Comparison of ENCODE assay signal across 8 cellular contexts in the genomic region with DNA sequence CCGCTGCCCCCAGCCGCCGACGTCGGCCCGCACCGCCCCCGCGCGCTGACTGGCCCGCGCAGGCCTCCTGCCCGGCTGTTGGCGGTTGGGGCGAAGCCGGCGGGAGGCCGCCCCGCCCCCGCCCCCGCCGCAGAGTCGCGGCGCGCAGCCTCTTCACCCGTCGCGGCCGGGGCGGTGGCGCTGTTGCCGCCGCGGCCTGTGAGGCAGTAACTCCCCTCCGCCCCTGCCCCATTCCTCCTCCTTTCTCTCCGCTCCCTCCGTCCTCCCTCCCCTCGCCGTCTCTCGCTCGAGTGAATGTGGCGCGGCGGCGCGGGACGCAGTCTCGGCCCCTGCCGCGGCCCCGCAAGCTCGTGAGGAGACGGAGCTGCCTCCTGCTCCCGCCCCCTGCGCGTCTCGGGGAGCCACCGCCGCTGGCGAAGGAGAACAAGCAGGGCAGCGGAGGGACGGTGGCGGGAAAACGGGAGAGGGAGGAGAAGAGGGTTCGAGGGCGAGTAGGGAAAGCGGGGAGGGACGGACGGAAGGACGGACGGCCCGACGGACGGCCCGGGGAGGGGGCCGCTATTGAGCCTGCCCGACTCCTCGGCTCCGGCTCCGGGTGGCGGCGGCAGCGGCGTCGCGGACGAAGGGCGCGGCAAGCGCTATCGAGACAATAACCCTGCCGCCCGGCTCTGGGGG. TPM values are rescaled to one million over a fixed set of nuclear protein-coding genes. Genes with fewer than 3 reads are reported as not detected.
DNase-seq lines count a peak whose midpoint lies in the region; ATAC-seq and TF ChIP-seq lines count a peak whose summit lies in the region.

No MANE protein-coding gene starts in this region.

- in situ Hi-C loops in GM13976 (cut with MboI; ENCODE audit: low sequenced_read_pairs, unreplicated experiment): no loop called here

- H3K9me3 ChIP-seq in right cardiac atrium (ENCODE audit: control insufficient read depth, low read length) (no peaks in the 10 kb centered on the region), vagina (no peaks in the 10 kb centered on the region)

- WGBS in right cardiac atrium: under 1% methylated on average over 94 of the region's 94 CpGs

- DNase-seq in GM13976 (ENCODE audit: low spot score) (peak; percentile 90), NCI-H1105 (lab: John Stamatoyannopoulos, UW) (peak; percentile 62), T follicular helper cell (ENCODE audit: low read depth) (peak; percentile 73), right cardiac atrium (peak; percentile 85 to 95 (median 94)), vagina (ENCODE audit: extremely low spot score in 2 of 2) (no peak)

- TF ChIP-seq CTCF in GM13976 (IDR thresholded peaks at IDR 0.05; ENCODE audit: borderline replicate concordance, control extremely low read depth, extremely low read depth, insufficient read depth, missing control alignments) (peak; percentile 51), vagina (IDR thresholded peaks at IDR 0.05) (no peak)

- TF ChIP-seq POLR2A in vagina (IDR thresholded peaks at IDR 0.05): peak in 1 of 2 donors; percentile 94

- H3K9ac ChIP-seq in rectal smooth muscle tissue (ENCODE audit: low read length): peak overlapping the region; percentile 90

- H3K36me3 ChIP-seq in rectal smooth muscle tissue (ENCODE audit: control insufficient read depth, insufficient read depth, low read length) (no peaks in the 10 kb centered on the region), vagina (no peaks in the 10 kb centered on the region)

- intact Hi-C loops in right cardiac atrium (cut with DNase I) (loop anchor here in 2 of 4 donors (10.0 kb wide), 2 partner anchors 141 to 219 kb away; a partner anchor contains a TSS), vagina (cut with DNase I) (loop anchor here (2.0 kb wide), 1 partner anchor 219 kb away; a partner anchor contains a TSS)

- H3K4me1 ChIP-seq in right cardiac atrium (ENCODE audit: control insufficient read depth, insufficient read depth, low read length) (no peaks in the 10 kb centered on the region), rectal smooth muscle tissue (ENCODE audit: control insufficient read depth, insufficient read depth, low read length) (no peaks in the 10 kb centered on the region), vagina (peaks cover 28% of the 10 kb centered on the region)

- no peaks in the 10 kb centered on the region for H3K27me3 ChIP-seq in right cardiac atrium (ENCODE audit: control insufficient read depth, insufficient read depth)
- no peaks in the 10 kb centered on the region for H3K27me3 ChIP-seq in rectal smooth muscle tissue (ENCODE audit: control insufficient read depth, insufficient read depth, low read length)
- H3K27me3 ChIP-seq in vagina: no peaks in the 10 kb centered on the region

- peak overlapping the region; percentile 96 for H3K27ac ChIP-seq in angular gyrus (ENCODE audit: low read depth, low read length)
- peak overlapping the region; percentile 99 for H3K27ac ChIP-seq in right cardiac atrium (ENCODE audit: low read length)
- H3K27ac ChIP-seq in rectal smooth muscle tissue (ENCODE audit: low read depth, low read length): peak overlapping the region; percentile 99
- H3K27ac ChIP-seq in vagina: peak overlapping the region; percentile 95

- ATAC-seq in HG02642 (IDR thresholded peaks at IDR 0.05; ENCODE audit: poor library complexity, unreplicated experiment): peak; percentile 74
- ATAC-seq in right cardiac atrium: peak; percentile 93 to 96

- H3K4me3 ChIP-seq in right cardiac atrium (ENCODE audit: low read length) (peak overlapping the region; percentile 74), rectal smooth muscle tissue (ENCODE audit: low read length) (peak overlapping the region; percentile 95), vagina (peak overlapping the region; percentile 67 to 88)

RNA-seq across cellular contexts. Expression of a gene that starts 0.6 kb away (rescaled TPM):
- 10 to 100 TPM; 42.3 to 47.9 (median 43.3) TPM for total RNA-seq in right cardiac atrium
- 11.8 TPM for polyA plus RNA-seq in right cardiac atrium
- 52.3 TPM for total RNA-seq in vagina

Comparison
In these comparisons a context has a peak if more than half of its experiments do, and no peak if none do; other contexts are left out.
1. DNase-seq: peak in GM13976 (single experiment), NCI-H1105 (single experiment), T follicular helper cell (single experiment) and right cardiac atrium (3 of 3); none in vagina (0 of 2).
2. Peak in every context shown above with its lines, with median percentiles within 50 percentile points of each other: H3K27ac ChIP-seq and H3K4me3 ChIP-seq.